Comparison of ENCODE assay signal across 27 cellular contexts in the genomic region with DNA sequence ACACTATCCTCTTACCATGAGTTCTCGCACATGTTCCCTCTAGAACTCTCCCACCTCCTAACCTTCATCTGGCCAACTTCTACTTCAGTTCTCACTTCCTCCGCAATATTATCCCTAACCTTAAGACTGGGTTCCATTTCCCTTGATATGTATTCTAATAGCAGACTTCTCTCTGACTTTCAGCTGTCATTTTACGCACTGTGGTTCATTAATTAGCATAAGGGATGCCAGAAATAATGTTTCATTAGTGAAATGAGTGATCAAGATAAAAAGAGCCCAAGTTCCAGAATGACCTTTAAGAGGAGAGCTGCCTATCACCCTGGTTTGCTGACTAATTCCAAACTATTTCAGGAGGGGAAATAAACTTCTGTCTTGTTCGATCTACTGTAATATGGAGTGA.
DNase-seq lines count a peak whose midpoint lies in the region; ATAC-seq, FAIRE-seq and TF ChIP-seq lines count a peak whose summit lies in the region.
"Had no signal": no experiment of that assay in that cellular context is flagged by ENCODE, and none has a peak within 500 bp of the region (broad histone marks: within the 10 kb centered on the region; RNA-seq: fewer than 3 reads in every experiment).

No MANE protein-coding gene starts in this region.

- CTCF ChIA-PET in endothelial cell of umbilical vein (lab: Charles Lee): no interaction called here

- DNase-seq in GM12891 (ENCODE audit: insufficient read length, low spot score) (no peak), endothelial cell of umbilical vein (ENCODE audit: low read depth, low spot score) (no peak), OCI-M2 (lab: John Stamatoyannopoulos, UW; ENCODE audit: unreplicated experiment) (no peak), ecto neural progenitor cell (ENCODE audit: low spot score) (no peak), GM03348 (ENCODE audit: low spot score) (no peak)
- DNase-seq: activated CD4-positive, alpha-beta memory T cell treated with anti-CD3 and anti-CD28 coated beads for 36 hours; activated CD4-positive, CD25-positive, alpha-beta regulatory T cell; activated gamma-delta T cell; activated T-cell treated with anti-CD3 and anti-CD28 coated beads for 4 hours; central memory CD4-positive, alpha-beta T cell; dermis blood vessel endothelial cell; DMS153; GM23248; mammary epithelial cell; NCI-H1105; NCI-H2081; NCI-H2227 treated with DMSO at 0.1 percent for 48 hours; NCI-H526 treated with DMSO at 0.1 percent for 48 hours; ovary; transverse colon had no signal

- H3K4me1 ChIP-seq in endothelial cell of umbilical vein (ENCODE audit: control insufficient read depth, extremely low read depth, insufficient read depth, low read length): no peaks in the 10 kb centered on the region
- H3K4me1 ChIP-seq: transverse colon had no signal

- BruUV-seq in endothelial cell of umbilical vein (replicated peaks; lab: Mats Ljungman, UMichigan): no TSS peak

- H2AFZ ChIP-seq in endothelial cell of umbilical vein (ENCODE audit: low read depth, low read length): no peak overlapping the region
- H2AFZ ChIP-seq: GM23248 had no signal

- no peaks in the 10 kb centered on the region for H3K9me1 ChIP-seq in endothelial cell of umbilical vein (replicated peaks; ENCODE audit: control insufficient read depth, extremely low read depth, insufficient read depth, low read length)

- no peak for TF ChIP-seq POLR2A in GM12891 (IDR thresholded peaks at IDR 0.05; ENCODE audit: low read depth, low read length)
- TF ChIP-seq POLR2A in endothelial cell of umbilical vein (IDR thresholded peaks at IDR 0.05; ENCODE audit: low read depth, low read length): no peak

- H3K4me3 ChIP-seq in endothelial cell of umbilical vein (replicated peaks in 1 of 3; ENCODE audit: insufficient read depth in 1 of 3, low read depth in 1 of 3, low read length in 3 of 3): no peak overlapping the region
- H3K4me3 ChIP-seq: BLaER1, GM23248, K562, ovary, transverse colon had no signal

- H3K9me3 ChIP-seq in endothelial cell of umbilical vein (replicated peaks; ENCODE audit: control insufficient read depth, insufficient read depth, low read length): no peaks in the 10 kb centered on the region
- H3K9me3 ChIP-seq: BLaER1, ovary, transverse colon had no signal

- H3K27me3 ChIP-seq in endothelial cell of umbilical vein (ENCODE audit: control insufficient read depth in 2 of 2, insufficient read depth in 2 of 2, low read length in 2 of 2): peaks cover 3 to 19% of the 10 kb centered on the region in 2 experiments
- H3K27me3 ChIP-seq: BLaER1, ovary, transverse colon had no signal

- FAIRE-seq in GM12891 (lab: Jason Lieb, UNC) (no peak), endothelial cell of umbilical vein (lab: Jason Lieb, UNC) (peak; percentile 4)
- FAIRE-seq: endometrium, frontal cortex, HTR-8/SVneo, K562 had no signal

- no peak overlapping the region for H3K4me2 ChIP-seq in endothelial cell of umbilical vein (ENCODE audit: insufficient read depth, low read length)
- H3K4me2 ChIP-seq: BLaER1 had no signal

- POLR2A ChIA-PET in endothelial cell of umbilical vein (lab: Charles Lee): no interaction called here

- no peak overlapping the region for H3K27ac ChIP-seq in endothelial cell of umbilical vein (ENCODE audit: insufficient read depth, low read depth, low read length)
- H3K27ac ChIP-seq: BLaER1, GM23248, ovary, transverse colon had no signal

- no peak for TF ChIP-seq CTCF in endothelial cell of umbilical vein (IDR thresholded peaks at IDR 0.05; ENCODE audit: extremely low read depth in 1 of 2, insufficient read depth in 1 of 2, low read depth in 1 of 2, low read length in 2 of 2)

- peak; percentile 67 for ATAC-seq in GM19035 (IDR thresholded peaks at IDR 0.05; ENCODE audit: unreplicated experiment)
- ATAC-seq in HG02870 (IDR thresholded peaks at IDR 0.05; ENCODE audit: unreplicated experiment): peak; percentile 83
- ATAC-seq: K562 had no signal

- no peaks in the 10 kb centered on the region for H3K79me2 ChIP-seq in endothelial cell of umbilical vein (ENCODE audit: control insufficient read depth, insufficient read depth, low read length)

- no peaks in the 10 kb centered on the region for H4K20me1 ChIP-seq in endothelial cell of umbilical vein (replicated peaks; ENCODE audit: control insufficient read depth, extremely low read depth, insufficient read depth, low read length)
- H4K20me1 ChIP-seq: BLaER1 had no signal

- dilution Hi-C loops in endothelial cell of umbilical vein (cut with MboI; ENCODE audit: extremely low pct_ligation_motif_present, low sequenced_read_pairs): no loop called here

- no peak overlapping the region for H3K9ac ChIP-seq in endothelial cell of umbilical vein (replicated peaks; ENCODE audit: extremely low read depth, insufficient read depth, low read length)
- H3K9ac ChIP-seq: BLaER1, GM23248 had no signal

- H3K36me3 ChIP-seq in endothelial cell of umbilical vein (ENCODE audit: control insufficient read depth in 2 of 2, extremely low read depth in 1 of 2, insufficient read depth in 2 of 2, low read length in 2 of 2): no peaks in the 10 kb centered on the region
- H3K36me3 ChIP-seq: BLaER1, ovary, transverse colon had no signal

- intact Hi-C loops in endothelial cell of umbilical vein (cut with micrococcal nuclease): no loop called here

TF ChIP-seq in GM12891, 5 proteins besides CTCF, POLR2A, EP300 and RAD21:
- no peak; the same call in 1 of the 2 replicates for TF ChIP-seq POU2F2 (IDR thresholded peaks at IDR 0.05; ENCODE audit: low read depth, low read length)
- peak; percentile 79 for TF ChIP-seq SPI1 (IDR thresholded peaks at IDR 0.05; ENCODE audit: low read depth, low read length)

TF ChIP-seq in endothelial cell of umbilical vein, 7 proteins besides CTCF, POLR2A, EP300 and RAD21:
- TF ChIP-seq GATA2 (IDR thresholded peaks at IDR 0.05; ENCODE audit: insufficient read depth, insufficient read length, low read depth, low read length) (no peak), MYC (IDR thresholded peaks at IDR 0.05; ENCODE audit: low read depth, low read length) (no peak), JUN (IDR thresholded peaks at IDR 0.05; ENCODE audit: borderline replicate concordance, insufficient read depth, insufficient read length, low read depth) (no peak)
